In the genomic region with DNA sequence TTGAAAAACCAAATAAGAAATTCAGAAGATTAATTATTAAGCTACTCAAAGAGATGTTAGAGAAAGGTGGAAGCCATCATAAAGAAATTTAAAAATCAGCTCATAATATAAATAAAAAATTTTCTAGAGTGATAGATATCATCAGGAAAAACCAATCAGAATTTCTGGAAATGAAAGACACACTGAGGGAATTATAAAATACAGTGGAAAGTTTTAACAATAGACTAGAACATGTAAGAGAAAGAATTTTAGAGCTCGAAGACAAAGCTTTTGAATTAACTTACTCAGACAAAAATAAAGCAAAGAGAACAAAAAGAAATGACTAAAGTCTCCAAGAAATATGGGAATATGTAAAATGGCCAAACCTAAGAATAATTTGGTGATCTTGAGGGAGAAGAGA, we compare ENCODE assay signal across 22 cellular contexts.
"Had no signal": no experiment of that assay in that cellular context is flagged by ENCODE, and none has a peak within 500 bp of the region (broad histone marks: within the 10 kb centered on the region; RNA-seq: fewer than 3 reads in every experiment).

No MANE protein-coding gene starts in this region.

- H3K4me3 Mint-ChIP-seq: mesothelial cell of epicardium, naive B cell had no signal

- H3K4me1 Mint-ChIP-seq: mesothelial cell of epicardium, naive B cell had no signal

- H3K4me1 ChIP-seq: esophagus squamous epithelium, gastrocnemius medialis, heart right ventricle, left lung, lower lobe of right lung had no signal

- H3K4me3 ChIP-seq: dorsolateral prefrontal cortex, esophagus squamous epithelium, gastrocnemius medialis, heart right ventricle, left lung, lower lobe of right lung, mucosa of descending colon had no signal

- H3K36me3 ChIP-seq: esophagus squamous epithelium, gastrocnemius medialis, heart right ventricle, left lung, lower lobe of right lung had no signal

- H3K9me3 ChIP-seq: esophagus squamous epithelium, gastrocnemius medialis had no signal

- H3K27me3 Mint-ChIP-seq: naive B cell had no signal

- H3K27ac ChIP-seq: dorsolateral prefrontal cortex, epithelial cell of prostate, esophagus squamous epithelium, gastrocnemius medialis, heart right ventricle, left lung, lower lobe of right lung had no signal

- H3K27ac Mint-ChIP-seq: mesothelial cell of epicardium had no signal

- H3K36me3 Mint-ChIP-seq: naive B cell had no signal

- DNase-seq: dermis blood vessel endothelial cell; dorsolateral prefrontal cortex; effector CD4-positive, alpha-beta T cell; effector memory CD4-positive, alpha-beta T cell; erythroblast; esophagus squamous epithelium; foreskin fibroblast; foreskin melanocyte; gastrocnemius medialis; glutamatergic neuron; head of caudate nucleus; heart right ventricle; hippocampal formation; left cardiac atrium; left lung; left ventricle myocardium superior; lower lobe of right lung; mesenchymal stem cell; mucosa of descending colon; naive B cell had no signal

- H3K27me3 ChIP-seq: dorsolateral prefrontal cortex, esophagus squamous epithelium, gastrocnemius medialis, heart right ventricle, left lung had no signal
